Comparison of ENCODE assay signal across 38 cellular contexts in the genomic region with DNA sequence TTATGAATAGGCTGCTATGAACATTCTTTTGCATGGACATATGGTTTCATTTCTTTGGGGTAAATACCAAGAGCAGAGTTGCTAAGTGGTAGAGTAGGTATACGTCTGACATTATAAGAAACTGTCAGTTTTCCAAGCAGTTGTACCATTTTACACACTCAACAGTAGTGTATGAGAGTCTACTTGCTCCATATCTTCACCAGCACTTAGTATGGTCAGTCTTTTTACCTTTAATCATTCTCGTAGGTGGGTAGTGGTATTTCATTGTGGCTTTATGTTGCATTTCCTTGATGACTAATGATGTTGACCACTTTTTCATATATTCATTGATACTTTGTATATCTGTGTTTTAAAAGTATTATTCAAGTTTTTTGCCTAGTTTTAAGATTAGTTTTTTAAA. TPM values are rescaled to one million over a fixed set of nuclear protein-coding genes. Genes with fewer than 3 reads are reported as not detected.
"Had no signal": no experiment of that assay in that cellular context is flagged by ENCODE, and none has a peak within 500 bp of the region (broad histone marks: within the 10 kb centered on the region; RNA-seq: fewer than 3 reads in every experiment).

No MANE protein-coding gene starts in this region.

- H3K27me3 ChIP-seq: MG63 had no signal

- H3K36me3 ChIP-seq: MG63 had no signal

- H3K4me3 ChIP-seq: MG63 had no signal

- DNase-seq: Kasumi-1, MG63, MM.1S, MV-4-11, NCI-H1048, NCI-H1092, NCI-H1092 treated with DMSO at 0.1 percent for 48 hours, NCI-H1105, NCI-H1105 treated with DMSO at 0.1 percent for 48 hours, NCI-H1417, NCI-H1417 treated with DMSO at 0.1 percent for 48 hours, NCI-H1436, NCI-H1436 treated with DMSO at 0.1 percent for 48 hours, NCI-H146, NCI-H1694, NCI-H1694 treated with DMSO at 0.1 percent for 48 hours, NCI-H187, NCI-H187 treated with DMSO at 0.1 percent for 48 hours, NCI-H1930, NCI-H2029, NCI-H2029 treated with DMSO at 0.1 percent for 48 hours, NCI-H2081, NCI-H2081 treated with DMSO at 0.1 percent for 48 hours, NCI-H2107, NCI-H2171, NCI-H2171 treated with DMSO at 0.1 percent for 48 hours, NCI-H2227 treated with DMSO at 0.1 percent for 48 hours, NCI-H226, NCI-H345, NCI-H446, NCI-H446 treated with DMSO at 0.1 percent for 48 hours, NCI-H510A, NCI-H510A treated with DMSO at 0.1 percent for 48 hours, NCI-H524, NCI-H524 treated with DMSO at 0.1 percent for 48 hours had no signal

RNA-seq across cellular contexts. Expression of gene POU6F2, which starts 45.1 kb away (rescaled TPM):
- total RNA-seq: LHCN-M2, M059J, NCI-H460 had no signal
